In the genomic region with DNA sequence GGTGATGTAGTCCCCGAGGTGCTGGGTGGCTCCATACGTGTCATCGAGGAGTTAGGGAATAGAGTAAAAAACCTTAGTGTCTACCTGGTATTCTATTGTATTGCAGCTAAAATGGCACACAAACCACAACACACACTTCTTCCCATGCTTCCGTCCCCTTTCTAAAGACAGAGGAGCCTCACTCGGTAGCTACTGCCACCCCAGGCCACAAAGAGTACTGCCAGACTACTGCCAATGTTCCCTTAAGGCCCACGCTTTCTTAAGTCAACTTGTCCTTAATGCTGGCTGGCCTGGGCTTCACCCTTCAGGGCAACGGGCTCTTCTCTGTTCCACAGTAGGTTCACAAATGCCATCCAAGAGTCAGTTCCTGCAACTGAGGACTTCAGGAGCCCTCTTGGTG, we compare ENCODE assay signal across 22 cellular contexts.
DNase-seq lines count a peak whose midpoint lies in the region; ATAC-seq and TF ChIP-seq lines count a peak whose summit lies in the region.
"Had no signal": no experiment of that assay in that cellular context is flagged by ENCODE, and none has a peak within 500 bp of the region (broad histone marks: within the 10 kb centered on the region; RNA-seq: fewer than 3 reads in every experiment).

No MANE protein-coding gene starts in this region.

- H3K9me3 ChIP-seq in PC-9 (ENCODE audit: insufficient read depth, low read depth) = no peaks in the 10 kb centered on the region
- H3K9me3 ChIP-seq: HAP-1, psoas muscle had no signal

- no peak overlapping the region for H3K4me3 Mint-ChIP-seq in activated T-helper 2 cell treated with anti-CD3 and anti-CD28 coated beads, Interferon-gamma antibody, Interleukin-2, Interleukin-4, amounts not matched to agents 10 μg/mL and 5 μg/mL and 100 μg/mL, durations not matched to agents 14 hours and 24 hours and 36 hours (ENCODE audit: low read depth)
- H3K4me3 Mint-ChIP-seq in T-helper 2 cell treated with Interferon-gamma antibody and Interleukin-4, amounts not matched to agents 5 μg/mL and 100 μg/mL, for 36 hours = no peak overlapping the region
- H3K4me3 Mint-ChIP-seq: activated naive CD4-positive, alpha-beta T cell treated with anti-CD3 and anti-CD28 coated beads for 36 hours; B cell; IgD-negative memory B cell; natural killer cell had no signal

- H3K4me1 Mint-ChIP-seq in activated T-helper 2 cell treated with anti-CD3 and anti-CD28 coated beads, Interferon-gamma antibody, Interleukin-2, Interleukin-4, amounts not matched to agents 10 μg/mL and 5 μg/mL and 100 μg/mL, durations not matched to agents 14 hours and 24 hours and 36 hours (ENCODE audit: low read depth) = no peaks in the 10 kb centered on the region
- no peaks in the 10 kb centered on the region for H3K4me1 Mint-ChIP-seq in T-helper 2 cell treated with Interferon-gamma antibody and Interleukin-4, amounts not matched to agents 5 μg/mL and 100 μg/mL, for 36 hours (ENCODE audit: low read depth)
- H3K4me1 Mint-ChIP-seq: B cell, IgD-negative memory B cell, natural killer cell had no signal

- no peaks in the 10 kb centered on the region for H3K9me2 ChIP-seq in PC-9 (ENCODE audit: insufficient read depth)

- no peak overlapping the region for H3K4me3 ChIP-seq in PC-9
- H3K4me3 ChIP-seq: HAP-1, psoas muscle had no signal

- peak; percentile 8 for DNase-seq in ELR (ENCODE audit: low read depth)
- DNase-seq in HEK293T (ENCODE audit: extremely low spot score) = peak; percentile 6
- no peak for DNase-seq in PC-9
- DNase-seq in iPS-NIHi7 (ENCODE audit: extremely low spot score) = peak; percentile 12
- DNase-seq in activated T-helper 2 cell treated with anti-CD3 and anti-CD28 coated beads, Interferon-gamma antibody, Interleukin-2, Interleukin-4, amounts not matched to agents 10 μg/mL and 5 μg/mL and 100 μg/mL, durations not matched to agents 14 hours and 24 hours and 36 hours (ENCODE audit: low spot score) = no peak
- DNase-seq in T-helper 2 cell treated with Interferon-gamma antibody and Interleukin-4, amounts not matched to agents 5 μg/mL and 100 μg/mL, for 36 hours (ENCODE audit: low spot score) = no peak
- DNase-seq: activated CD4-positive, alpha-beta T cell treated with anti-CD3 and anti-CD28 coated beads, Interleukin-2, amount 50 U/mL, for 4 hours; activated naive CD4-positive, alpha-beta T cell treated with anti-CD3 and anti-CD28 coated beads for 36 hours; aorta; mesenchymal stem cell; natural killer cell; NCI-H1092 treated with DMSO at 0.1 percent for 48 hours; NCI-H2107; psoas muscle; stimulated activated CD8-positive, alpha-beta memory T cell treated with anti-CD3 and anti-CD28 coated beads, Interleukin-4, amount 100 ng/mL, for 48 hours; substantia nigra had no signal

- H3K79me2 ChIP-seq in PC-9 (ENCODE audit: low read depth) = no peaks in the 10 kb centered on the region

- no peak overlapping the region for H2AFZ ChIP-seq in PC-9

- H3K4me2 ChIP-seq in PC-9 = no peak overlapping the region

- no peak overlapping the region for H3K27ac Mint-ChIP-seq in activated T-helper 2 cell treated with anti-CD3 and anti-CD28 coated beads, Interferon-gamma antibody, Interleukin-2, Interleukin-4, amounts not matched to agents 10 μg/mL and 5 μg/mL and 100 μg/mL, durations not matched to agents 14 hours and 24 hours and 36 hours
- no peak overlapping the region for H3K27ac Mint-ChIP-seq in T-helper 2 cell treated with Interferon-gamma antibody and Interleukin-4, amounts not matched to agents 5 μg/mL and 100 μg/mL, for 36 hours
- H3K27ac Mint-ChIP-seq: activated naive CD4-positive, alpha-beta T cell treated with anti-CD3 and anti-CD28 coated beads for 36 hours; B cell; IgD-negative memory B cell; natural killer cell had no signal

- no peaks in the 10 kb centered on the region for H3K36me3 ChIP-seq in PC-9 (ENCODE audit: low read depth)
- H3K36me3 ChIP-seq: HAP-1 had no signal

- TF ChIP-seq CTCF in PC-9 (conservative IDR thresholded peaks at IDR 0.05) = peak; percentile 38

- H3F3A ChIP-seq in PC-9 (ENCODE audit: insufficient read depth, low read depth) = no peaks in the 10 kb centered on the region

- ATAC-seq in GM21390 (IDR thresholded peaks at IDR 0.05; ENCODE audit: unreplicated experiment) = no peak
- ATAC-seq: natural killer cell, Panc1, psoas muscle had no signal

- POLR2A ChIA-PET in HEK293T (lab: Yijun Ruan, JAX) = no interaction called here
- POLR2A ChIA-PET in PC-9 (lab: Charles Lee; ENCODE audit: unreplicated experiment) = no interaction called here

- H3K9me3 Mint-ChIP-seq in activated T-helper 2 cell treated with anti-CD3 and anti-CD28 coated beads, Interferon-gamma antibody, Interleukin-2, Interleukin-4, amounts not matched to agents 10 μg/mL and 5 μg/mL and 100 μg/mL, durations not matched to agents 14 hours and 24 hours and 36 hours = peaks cover 20% of the 10 kb centered on the region
- peaks cover 50% of the 10 kb centered on the region for H3K9me3 Mint-ChIP-seq in T-helper 2 cell treated with Interferon-gamma antibody and Interleukin-4, amounts not matched to agents 5 μg/mL and 100 μg/mL, for 36 hours

- BruUV-seq in PC-9 (replicated peaks; lab: Mats Ljungman, UMichigan) = no TSS peak

- H3K27me3 ChIP-seq in PC-9 (ENCODE audit: insufficient read depth, low read depth) = no peaks in the 10 kb centered on the region

- no peaks in the 10 kb centered on the region for H3K36me3 Mint-ChIP-seq in activated T-helper 2 cell treated with anti-CD3 and anti-CD28 coated beads, Interferon-gamma antibody, Interleukin-2, Interleukin-4, amounts not matched to agents 10 μg/mL and 5 μg/mL and 100 μg/mL, durations not matched to agents 14 hours and 24 hours and 36 hours (ENCODE audit: low read depth)
- H3K36me3 Mint-ChIP-seq in T-helper 2 cell treated with Interferon-gamma antibody and Interleukin-4, amounts not matched to agents 5 μg/mL and 100 μg/mL, for 36 hours (ENCODE audit: low read depth) = no peaks in the 10 kb centered on the region
- H3K36me3 Mint-ChIP-seq: IgD-negative memory B cell had no signal

- no peaks in the 10 kb centered on the region for H3K27me3 Mint-ChIP-seq in activated T-helper 2 cell treated with anti-CD3 and anti-CD28 coated beads, Interferon-gamma antibody, Interleukin-2, Interleukin-4, amounts not matched to agents 10 μg/mL and 5 μg/mL and 100 μg/mL, durations not matched to agents 14 hours and 24 hours and 36 hours (ENCODE audit: low read depth)
- no peaks in the 10 kb centered on the region for H3K27me3 Mint-ChIP-seq in T-helper 2 cell treated with Interferon-gamma antibody and Interleukin-4, amounts not matched to agents 5 μg/mL and 100 μg/mL, for 36 hours (ENCODE audit: low read depth)
- H3K27me3 Mint-ChIP-seq: B cell, IgD-negative memory B cell had no signal

- intact Hi-C loops in PC-9 (cut with micrococcal nuclease; ENCODE audit: unreplicated experiment) = no loop called here
- intact Hi-C loops in activated T-helper 2 cell treated with anti-CD3 and anti-CD28 coated beads, Interferon-gamma antibody, Interleukin-2, Interleukin-4, amounts not matched to agents 10 μg/mL and 5 μg/mL and 100 μg/mL, durations not matched to agents 14 hours and 24 hours and 36 hours (cut with micrococcal nuclease) = no loop called here

- H4K20me1 ChIP-seq in PC-9 (ENCODE audit: insufficient read depth) = no peaks in the 10 kb centered on the region

- H3K4me1 ChIP-seq in PC-9 (replicated peaks; ENCODE audit: insufficient read depth) = no peaks in the 10 kb centered on the region
- H3K4me1 ChIP-seq: HAP-1, psoas muscle had no signal

- H3K27ac ChIP-seq in PC-9 = no peak overlapping the region
- H3K27ac ChIP-seq: HL-60, psoas muscle had no signal

- CTCF ChIA-PET in HEK293T (lab: Yijun Ruan, JAX) (no interaction called here), PC-9 (lab: Charles Lee) (no interaction called here)

TF ChIP-seq in HEK293T, 16 proteins besides CTCF, POLR2A, EP300 and RAD21:
- TF ChIP-seq, protein P1, sequence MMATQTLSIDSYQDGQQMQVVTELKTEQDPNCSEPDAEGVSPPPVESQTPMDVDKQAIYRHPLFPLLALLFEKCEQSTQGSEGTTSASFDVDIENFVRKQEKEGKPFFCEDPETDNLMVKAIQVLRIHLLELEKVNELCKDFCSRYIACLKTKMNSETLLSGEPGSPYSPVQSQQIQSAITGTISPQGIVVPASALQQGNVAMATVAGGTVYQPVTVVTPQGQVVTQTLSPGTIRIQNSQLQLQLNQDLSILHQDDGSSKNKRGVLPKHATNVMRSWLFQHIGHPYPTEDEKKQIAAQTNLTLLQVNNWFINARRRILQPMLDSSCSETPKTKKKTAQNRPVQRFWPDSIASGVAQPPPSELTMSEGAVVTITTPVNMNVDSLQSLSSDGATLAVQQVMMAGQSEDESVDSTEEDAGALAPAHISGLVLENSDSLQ (IDR thresholded peaks at IDR 0.05) = no peak
- TF ChIP-seq TARDBP (IDR thresholded peaks at IDR 0.05) = no peak
- TF ChIP-seq ARNT (IDR thresholded peaks at IDR 0.05) = no peak
- TF ChIP-seq LEF1 (IDR thresholded peaks at IDR 0.05; ENCODE audit: borderline replicate concordance) = no peak
- TF ChIP-seq SP1 (IDR thresholded peaks at IDR 0.05) = no peak
- no peak for TF ChIP-seq FOXK2 (IDR thresholded peaks at IDR 0.05)
- TF ChIP-seq SUZ12 (IDR thresholded peaks at IDR 0.05) = no peak
- no peak for TF ChIP-seq HDGF (IDR thresholded peaks at IDR 0.05; ENCODE audit: borderline replicate concordance)

Comparison
In these comparisons a context has a peak if more than half of its experiments do, and no peak if none do; other contexts are left out.
1. DNase-seq: peak in ELR (single experiment), HEK293T (single experiment) and iPS-NIHi7 (single experiment); none in PC-9 (0 of 2), activated T-helper 2 cell treated with anti-CD3 and anti-CD28 coated beads, Interferon-gamma antibody, Interleukin-2, Interleukin-4, amounts not matched to agents 10 μg/mL and 5 μg/mL and 100 μg/mL, durations not matched to agents 14 hours and 24 hours and 36 hours (single experiment) and T-helper 2 cell treated with Interferon-gamma antibody and Interleukin-4, amounts not matched to agents 5 μg/mL and 100 μg/mL, for 36 hours (single experiment).